ENCODE assay signal across 27 cellular contexts in genomic region chr11:75955443-75955842, GRCh38.
"Had no signal": no experiment of that assay in that cellular context is flagged by ENCODE, and none has a peak within 500 bp of the region (broad histone marks: within the 10 kb centered on the region; RNA-seq: fewer than 3 reads in every experiment).

No MANE protein-coding gene starts in this region.

- H3K36me3 Mint-ChIP-seq: activated CD4-positive, alpha-beta memory T cell treated with anti-CD3 and anti-CD28 coated beads for 36 hours; natural killer cell treated with Interleukin-12 subunit alpha and Interleukin-12 subunit beta and Interleukin-15 and Interleukin-18, amount 100 ng/mL, for 72 hours had no signal

- H3K27ac Mint-ChIP-seq: activated CD4-positive, alpha-beta memory T cell treated with anti-CD3 and anti-CD28 coated beads for 36 hours; activated CD4-positive, alpha-beta T cell treated with anti-CD3 and anti-CD28 coated beads, Interleukin-2, amount 10 ng/mL, durations not matched to agents 24 days and 14 days; activated naive CD4-positive, alpha-beta T cell treated with anti-CD3 and anti-CD28 coated beads, Interleukin-2, amount 50 U/mL, for 24 hours; activated naive CD8-positive, alpha-beta T cell treated with anti-CD3 and anti-CD28 coated beads, Interleukin-2, amount 50 U/mL, for 24 hours; activated T-helper 1 cell treated with anti-CD3 and anti-CD28 coated beads, Interleukin-12 subunit alpha, Interleukin-12 subunit beta, Interleukin-2, Interleukin-4 antibody, amounts not matched to agents 30 ng/mL and 10 ng/mL and 1 ng/mL, durations not matched to agents 14 hours and 24 hours and 36 hours; natural killer cell treated with Interleukin-12 subunit alpha and Interleukin-12 subunit beta and Interleukin-15 and Interleukin-18, amount 100 ng/mL, for 72 hours had no signal

- H3K4me1 Mint-ChIP-seq: activated CD4-positive, alpha-beta T cell treated with anti-CD3 and anti-CD28 coated beads, Interleukin-2, amount 10 ng/mL, durations not matched to agents 24 days and 14 days; central memory CD8-positive, alpha-beta T cell had no signal

- DNase-seq: activated CD4-positive, alpha-beta memory T cell treated with anti-CD3 and anti-CD28 coated beads for 36 hours; activated CD4-positive, alpha-beta T cell treated with anti-CD3 and anti-CD28 coated beads, Interleukin-2, amount 10 ng/mL, durations not matched to agents 24 days and 14 days; activated CD4-positive, CD25-positive, alpha-beta regulatory T cell treated with anti-CD3 and anti-CD28 coated beads, Interleukin-2, amount 50 U/mL, for 72 hours; activated CD8-positive, alpha-beta memory T cell treated with anti-CD3 and anti-CD28 coated beads, Interleukin-2, amount 50 U/mL, for 4 hours; activated gamma-delta T cell treated with Interleukin-2 at 50 U/mL for 16 hours; activated naive CD8-positive, alpha-beta T cell treated with anti-CD3 and anti-CD28 coated beads, Interleukin-2, amount 50 U/mL, for 24 hours; activated T-cell treated with anti-CD3 and anti-CD28 coated beads, Interleukin-2, amount 50 U/mL, for 1 hour; colonic mucosa; effector CD8-positive, alpha-beta T cell; esophagus squamous epithelium; gastrocnemius medialis; glutamatergic neuron; left lung; lower lobe of right lung; mesendoderm; mucosa of descending colon; right cardiac atrium; stimulated activated CD4-positive, alpha-beta T cell treated with anti-CD3 and anti-CD28 coated beads, Interleukin-15, amount 100 ng/mL, for 24 hours; stimulated activated CD4-positive, alpha-beta T cell treated with anti-CD3 and anti-CD28 coated beads, Interleukin-2, amount 100 ng/mL, for 24 hours; stimulated activated naive CD4-positive, alpha-beta T cell; T-helper 2 cell had no signal

- H3K4me3 Mint-ChIP-seq: activated CD4-positive, alpha-beta memory T cell treated with anti-CD3 and anti-CD28 coated beads for 36 hours; activated CD4-positive, alpha-beta T cell treated with anti-CD3 and anti-CD28 coated beads, Interleukin-2, amount 10 ng/mL, durations not matched to agents 24 days and 14 days; activated naive CD4-positive, alpha-beta T cell treated with anti-CD3 and anti-CD28 coated beads, Interleukin-2, amount 50 U/mL, for 24 hours; activated naive CD8-positive, alpha-beta T cell treated with anti-CD3 and anti-CD28 coated beads, Interleukin-2, amount 50 U/mL, for 24 hours; activated T-helper 1 cell treated with anti-CD3 and anti-CD28 coated beads, Interleukin-12 subunit alpha, Interleukin-12 subunit beta, Interleukin-2, Interleukin-4 antibody, amounts not matched to agents 30 ng/mL and 10 ng/mL and 1 ng/mL, durations not matched to agents 14 hours and 24 hours and 36 hours; central memory CD8-positive, alpha-beta T cell; natural killer cell treated with Interleukin-12 subunit alpha and Interleukin-12 subunit beta and Interleukin-15 and Interleukin-18, amount 100 ng/mL, for 72 hours had no signal

- ATAC-seq: activated naive CD8-positive, alpha-beta T cell treated with anti-CD3 and anti-CD28 coated beads, Interleukin-2, amount 50 U/mL, for 24 hours; gastrocnemius medialis; left lung; lower lobe of right lung; mucosa of descending colon; natural killer cell treated with Interleukin-12 subunit alpha and Interleukin-12 subunit beta and Interleukin-15 and Interleukin-18, amount 100 ng/mL, for 72 hours; right cardiac atrium had no signal

- H3K9me3 Mint-ChIP-seq: activated CD4-positive, alpha-beta memory T cell treated with anti-CD3 and anti-CD28 coated beads for 36 hours; activated CD4-positive, alpha-beta T cell treated with anti-CD3 and anti-CD28 coated beads, Interleukin-2, amount 10 ng/mL, durations not matched to agents 24 days and 14 days; activated naive CD4-positive, alpha-beta T cell treated with anti-CD3 and anti-CD28 coated beads, Interleukin-2, amount 50 U/mL, for 24 hours; activated naive CD8-positive, alpha-beta T cell treated with anti-CD3 and anti-CD28 coated beads, Interleukin-2, amount 50 U/mL, for 24 hours; activated T-helper 1 cell treated with anti-CD3 and anti-CD28 coated beads, Interleukin-12 subunit alpha, Interleukin-12 subunit beta, Interleukin-2, Interleukin-4 antibody, amounts not matched to agents 30 ng/mL and 10 ng/mL and 1 ng/mL, durations not matched to agents 14 hours and 24 hours and 36 hours; central memory CD8-positive, alpha-beta T cell; natural killer cell treated with Interleukin-12 subunit alpha and Interleukin-12 subunit beta and Interleukin-15 and Interleukin-18, amount 100 ng/mL, for 72 hours had no signal

- H3K4me3 ChIP-seq: colonic mucosa, esophagus squamous epithelium, gastrocnemius medialis, left lung, lower lobe of right lung, mucosa of descending colon, suprapubic skin, tibial nerve had no signal
